Comparison of ENCODE assay signal across 15 cellular contexts in genomic region chr1:9985001-9985400, GRCh38. TPM values are rescaled to one million over a fixed set of nuclear protein-coding genes. Genes with fewer than 3 reads are reported as not detected.
"Had no signal": no experiment of that assay in that cellular context is flagged by ENCODE, and none has a peak within 500 bp of the region (broad histone marks: within the 10 kb centered on the region; RNA-seq: fewer than 3 reads in every experiment).

No MANE protein-coding gene starts in this region.

- H3K9me3 Mint-ChIP-seq: activated naive CD4-positive, alpha-beta T cell treated with anti-CD3 and anti-CD28 coated beads, Interleukin-2, amount 50 U/mL, for 72 hours; immature natural killer cell; memory B cell; natural killer cell treated with Interleukin-12 subunit alpha and Interleukin-12 subunit beta and Interleukin-15 and Interleukin-18, amount 100 ng/mL, for 72 hours; stimulated activated naive CD8-positive, alpha-beta T cell treated with anti-CD3 and anti-CD28 coated beads, Interleukin-15, amount 100 ng/mL, for 72 hours had no signal

- H3K27ac ChIP-seq: colonic mucosa, tibial artery, uterus had no signal

- H3K9me3 ChIP-seq: colonic mucosa, tibial artery, uterus had no signal

- H3K27me3 Mint-ChIP-seq: memory B cell; natural killer cell treated with Interleukin-12 subunit alpha and Interleukin-12 subunit beta and Interleukin-15 and Interleukin-18, amount 100 ng/mL, for 72 hours; stimulated activated naive CD8-positive, alpha-beta T cell treated with anti-CD3 and anti-CD28 coated beads, Interleukin-15, amount 100 ng/mL, for 72 hours had no signal

- ATAC-seq: activated CD4-positive, CD25-positive, alpha-beta regulatory T cell treated with anti-CD3 and anti-CD28 coated beads, Interleukin-2, amount 50 U/mL, for 24 hours; activated naive CD4-positive, alpha-beta T cell treated with anti-CD3 and anti-CD28 coated beads, Interleukin-2, amount 50 U/mL, for 72 hours; natural killer cell treated with Interleukin-12 subunit alpha and Interleukin-12 subunit beta and Interleukin-15 and Interleukin-18, amount 100 ng/mL, for 72 hours; stimulated activated naive CD8-positive, alpha-beta T cell treated with anti-CD3 and anti-CD28 coated beads, Interleukin-15, amount 100 ng/mL, for 72 hours had no signal

- H3K27ac Mint-ChIP-seq: immature natural killer cell; memory B cell; natural killer cell treated with Interleukin-12 subunit alpha and Interleukin-12 subunit beta and Interleukin-15 and Interleukin-18, amount 100 ng/mL, for 72 hours; stimulated activated naive CD8-positive, alpha-beta T cell treated with anti-CD3 and anti-CD28 coated beads, Interleukin-15, amount 100 ng/mL, for 72 hours had no signal

- H3K4me1 Mint-ChIP-seq: immature natural killer cell; memory B cell; stimulated activated naive CD8-positive, alpha-beta T cell treated with anti-CD3 and anti-CD28 coated beads, Interleukin-15, amount 100 ng/mL, for 72 hours had no signal

- H3K36me3 Mint-ChIP-seq: activated naive CD4-positive, alpha-beta T cell treated with anti-CD3 and anti-CD28 coated beads, Interleukin-2, amount 50 U/mL, for 72 hours; natural killer cell treated with Interleukin-12 subunit alpha and Interleukin-12 subunit beta and Interleukin-15 and Interleukin-18, amount 100 ng/mL, for 72 hours had no signal

- H3K4me3 ChIP-seq: colonic mucosa, tibial artery, uterus had no signal

- H3K27me3 ChIP-seq: colonic mucosa, tibial artery, uterus had no signal

- DNase-seq: activated CD4-positive, alpha-beta T cell treated with anti-CD3 and anti-CD28 coated beads, Interleukin-2, amount 50 U/mL, for 4 hours; activated T-cell treated with anti-CD3 and anti-CD28 coated beads, Interleukin-2, amount 50 U/mL, for 1 hour; aorta; colonic mucosa; effector CD8-positive, alpha-beta T cell; immature natural killer cell; stimulated activated CD4-positive, alpha-beta T cell treated with anti-CD3 and anti-CD28 coated beads, Interleukin-2, amount 100 ng/mL, for 48 hours; stimulated activated naive CD8-positive, alpha-beta T cell treated with anti-CD3 and anti-CD28 coated beads, Interleukin-15, amount 100 ng/mL, for 72 hours; SW 1271; tibial artery; uterus had no signal

- H3K4me3 Mint-ChIP-seq: immature natural killer cell; memory B cell; natural killer cell treated with Interleukin-12 subunit alpha and Interleukin-12 subunit beta and Interleukin-15 and Interleukin-18, amount 100 ng/mL, for 72 hours; stimulated activated naive CD8-positive, alpha-beta T cell treated with anti-CD3 and anti-CD28 coated beads, Interleukin-15, amount 100 ng/mL, for 72 hours had no signal

RNA-seq across cellular contexts. Expression of gene RBP7, which starts 12.0 kb away (rescaled TPM):
- total RNA-seq: activated naive CD4-positive, alpha-beta T cell treated with anti-CD3 and anti-CD28 coated beads, Interleukin-2, amount 50 U/mL, for 72 hours; natural killer cell treated with Interleukin-12 subunit alpha and Interleukin-12 subunit beta and Interleukin-15 and Interleukin-18, amount 100 ng/mL, for 72 hours had no signal
